ENCODE assay signal across 7 cellular contexts in genomic region chr1:1210726-1211540, GRCh38. TPM values are rescaled to one million over a fixed set of nuclear protein-coding genes. Genes with fewer than 3 reads are reported as not detected.
A peak's percentile ranks its signal among the peaks of the same experiment; 100 is the strongest.
DNase-seq lines count a peak whose midpoint lies in the region; ATAC-seq and TF ChIP-seq lines count a peak whose summit lies in the region.
"Had no signal": no experiment of that assay in that cellular context is flagged by ENCODE, and none has a peak within 500 bp of the region (broad histone marks: within the 10 kb centered on the region; RNA-seq: fewer than 3 reads in every experiment).

No MANE protein-coding gene starts in this region.

- peaks cover under 1% of the 10 kb centered on the region for H3K36me3 ChIP-seq in right atrium auricular region

- ATAC-seq in Right ventricle myocardium inferior = no peak
- no peak for ATAC-seq in stimulated activated memory B cell treated with anti-CD40 and anti-IgM and Interleukin-4, amounts not matched to agents 10 μg/mL and 1 μg/mL and 100 μg/mL, for 72 hours

- peaks cover 6 to 8% of the 10 kb centered on the region in 2 donors for H3K27me3 ChIP-seq in right atrium auricular region

- no peak overlapping the region for H3K27ac ChIP-seq in right atrium auricular region

- peaks cover 0 to 46% of the 10 kb centered on the region in 2 donors for H3K4me1 ChIP-seq in right atrium auricular region

- no peak overlapping the region for H3K4me3 ChIP-seq in right atrium auricular region

- no peaks in the 10 kb centered on the region for H3K9me3 Mint-ChIP-seq in activated naive CD8-positive, alpha-beta T cell (ENCODE audit: low read depth)
- no peaks in the 10 kb centered on the region for H3K9me3 Mint-ChIP-seq in stimulated activated memory B cell treated with anti-CD40 and anti-IgM and Interleukin-4, amounts not matched to agents 10 μg/mL and 1 μg/mL and 100 μg/mL, for 72 hours

- H3K36me3 Mint-ChIP-seq in activated naive CD8-positive, alpha-beta T cell = no peaks in the 10 kb centered on the region
- H3K36me3 Mint-ChIP-seq in stimulated activated memory B cell treated with anti-CD40 and anti-IgM and Interleukin-4, amounts not matched to agents 10 μg/mL and 1 μg/mL and 100 μg/mL, for 72 hours = peaks cover 6% of the 10 kb centered on the region

- H3K9me3 ChIP-seq in right atrium auricular region = no peaks in the 10 kb centered on the region

- no peaks in the 10 kb centered on the region for H3K27me3 Mint-ChIP-seq in activated naive CD8-positive, alpha-beta T cell
- H3K27me3 Mint-ChIP-seq in stimulated activated memory B cell treated with anti-CD40 and anti-IgM and Interleukin-4, amounts not matched to agents 10 μg/mL and 1 μg/mL and 100 μg/mL, for 72 hours = peaks cover 8% of the 10 kb centered on the region

- H3K4me1 Mint-ChIP-seq in activated naive CD8-positive, alpha-beta T cell (ENCODE audit: low read depth) = peaks cover 27% of the 10 kb centered on the region
- peaks cover 69% of the 10 kb centered on the region for H3K4me1 Mint-ChIP-seq in stimulated activated memory B cell treated with anti-CD40 and anti-IgM and Interleukin-4, amounts not matched to agents 10 μg/mL and 1 μg/mL and 100 μg/mL, for 72 hours

- H3K4me3 Mint-ChIP-seq in activated naive CD8-positive, alpha-beta T cell = peak overlapping the region; percentile 57
- H3K4me3 Mint-ChIP-seq in stimulated activated memory B cell treated with anti-CD40 and anti-IgM and Interleukin-4, amounts not matched to agents 10 μg/mL and 1 μg/mL and 100 μg/mL, for 72 hours = peak overlapping the region; percentile 7

- TF ChIP-seq CTCF in right atrium auricular region (IDR thresholded peaks at IDR 0.05) = no peak

- intact Hi-C loops in Right ventricle myocardium inferior (cut with DNase I) = no loop called here

- no peak overlapping the region for H3K27ac Mint-ChIP-seq in activated naive CD8-positive, alpha-beta T cell
- H3K27ac Mint-ChIP-seq in stimulated activated memory B cell treated with anti-CD40 and anti-IgM and Interleukin-4, amounts not matched to agents 10 μg/mL and 1 μg/mL and 100 μg/mL, for 72 hours = peak overlapping the region; percentile 53

- peak; percentile 45 for DNase-seq in Right ventricle myocardium inferior (ENCODE audit: missing footprints)
- no peak for DNase-seq in right atrium auricular region (ENCODE audit: low spot score)
- no peak for DNase-seq in AG08395 (ENCODE audit: low spot score)
- DNase-seq in NCI-H1105 (lab: John Stamatoyannopoulos, UW) = no peak

RNA-seq across cellular contexts. Expression of gene TNFRSF4, which starts 3.0 kb away (rescaled TPM):
- 1.4 TPM for total RNA-seq in Right ventricle myocardium inferior
- total RNA-seq in right atrium auricular region = under 1 TPM; 0.59 to 0.79 TPM

RNA-seq across cellular contexts. Expression of gene TNFRSF18, which starts 4.5 kb away (rescaled TPM):
- not detected for total RNA-seq in Right ventricle myocardium inferior
- under 1 TPM in 1 of 2 donors, not detected in 1; 0.55 TPM for total RNA-seq in right atrium auricular region
- total RNA-seq: osteoblast had no signal

RNA-seq across cellular contexts. Expression of gene SDF4, which starts 20.9 kb away (rescaled TPM):
- total RNA-seq in Right ventricle myocardium inferior (125 TPM), right atrium auricular region (100 to 1,000 TPM; 120 to 128 TPM)

RNA-seq across cellular contexts. Expression of gene B3GALT6, which starts 21.1 kb away (rescaled TPM):
- total RNA-seq in Right ventricle myocardium inferior (8.3 TPM), right atrium auricular region (10 to 100 TPM; 16.1 to 19.7 TPM)

RNA-seq across cellular contexts. Expression of gene C1QTNF12, which starts 35.6 kb away (rescaled TPM):
- 0.57 TPM for total RNA-seq in Right ventricle myocardium inferior
- not detected for total RNA-seq in right atrium auricular region
